In genomic region chr15:70584838-70585706, GRCh38 we compare ENCODE assay signal across 8 cellular contexts.
A peak's percentile ranks its signal among the peaks of the same experiment; 100 is the strongest.
DNase-seq lines count a peak whose midpoint lies in the region; ATAC-seq and TF ChIP-seq lines count a peak whose summit lies in the region.

No MANE protein-coding gene starts in this region.

- no peak overlapping the region for H3K27ac Mint-ChIP-seq in activated CD4-positive, alpha-beta T cell treated with anti-CD3 and anti-CD28 coated beads, Interleukin-2, amount 10 ng/mL, durations not matched to agents 7 days and 5 days
- H3K27ac Mint-ChIP-seq in activated CD8-positive, alpha-beta memory T cell treated with anti-CD3 and anti-CD28 coated beads, Interleukin-2, amount 10 ng/mL, durations not matched to agents 7 days and 5 days, result no peak overlapping the region

- no peaks in the 10 kb centered on the region for H3K9me3 Mint-ChIP-seq in activated CD4-positive, alpha-beta T cell treated with anti-CD3 and anti-CD28 coated beads, Interleukin-2, amount 10 ng/mL, durations not matched to agents 7 days and 5 days
- no peaks in the 10 kb centered on the region for H3K9me3 Mint-ChIP-seq in activated CD8-positive, alpha-beta memory T cell treated with anti-CD3 and anti-CD28 coated beads, Interleukin-2, amount 10 ng/mL, durations not matched to agents 7 days and 5 days (ENCODE audit: low read depth)

- H3K4me3 ChIP-seq in fibroblast of villous mesenchyme (ENCODE audit: low read depth, low read length) (peak overlapping the region; percentile 39), skeletal muscle cell (ENCODE audit: low read depth, low read length) (peak overlapping the region; percentile 22)

- peak; percentile 33 for ATAC-seq in activated CD8-positive, alpha-beta memory T cell treated with anti-CD3 and anti-CD28 coated beads, Interleukin-2, amount 10 ng/mL, durations not matched to agents 7 days and 5 days
- ATAC-seq in HG02623 (IDR thresholded peaks at IDR 0.05; ENCODE audit: unreplicated experiment), result no peak

- TF ChIP-seq CTCF in fibroblast of villous mesenchyme (IDR thresholded peaks at IDR 0.05; ENCODE audit: insufficient read depth, low read depth, low read length), result peak; percentile 59

- H3K4me1 Mint-ChIP-seq in activated CD4-positive, alpha-beta T cell treated with anti-CD3 and anti-CD28 coated beads, Interleukin-2, amount 10 ng/mL, durations not matched to agents 7 days and 5 days, result peaks cover 24% of the 10 kb centered on the region
- peaks cover 28% of the 10 kb centered on the region for H3K4me1 Mint-ChIP-seq in activated CD8-positive, alpha-beta memory T cell treated with anti-CD3 and anti-CD28 coated beads, Interleukin-2, amount 10 ng/mL, durations not matched to agents 7 days and 5 days

- no peak overlapping the region for H3K4me3 Mint-ChIP-seq in activated CD4-positive, alpha-beta T cell treated with anti-CD3 and anti-CD28 coated beads, Interleukin-2, amount 10 ng/mL, durations not matched to agents 7 days and 5 days
- H3K4me3 Mint-ChIP-seq in activated CD8-positive, alpha-beta memory T cell treated with anti-CD3 and anti-CD28 coated beads, Interleukin-2, amount 10 ng/mL, durations not matched to agents 7 days and 5 days, result no peak overlapping the region

- DNase-seq in activated CD4-positive, alpha-beta T cell treated with anti-CD3 and anti-CD28 coated beads for 1 hour, result peak; percentile 33
- no peak for DNase-seq in activated CD4-positive, alpha-beta T cell treated with anti-CD3 and anti-CD28 coated beads, Interleukin-2, amount 10 ng/mL, durations not matched to agents 7 days and 5 days
- no peak for DNase-seq in activated CD8-positive, alpha-beta memory T cell treated with anti-CD3 and anti-CD28 coated beads, Interleukin-2, amount 10 ng/mL, durations not matched to agents 7 days and 5 days
- DNase-seq in fibroblast of villous mesenchyme (ENCODE audit: low read depth) (no peak), skeletal muscle cell (ENCODE audit: low read depth) (no peak), inferior parietal cortex (ENCODE audit: extremely low spot score) (no peak), NOMO-1 (lab: John Stamatoyannopoulos, UW; ENCODE audit: unreplicated experiment in 2 of 2) (no peak)

- H3K36me3 Mint-ChIP-seq in activated CD4-positive, alpha-beta T cell treated with anti-CD3 and anti-CD28 coated beads, Interleukin-2, amount 10 ng/mL, durations not matched to agents 7 days and 5 days (ENCODE audit: low read depth), result no peaks in the 10 kb centered on the region
- H3K36me3 Mint-ChIP-seq in activated CD8-positive, alpha-beta memory T cell treated with anti-CD3 and anti-CD28 coated beads, Interleukin-2, amount 10 ng/mL, durations not matched to agents 7 days and 5 days, result no peaks in the 10 kb centered on the region

- POLR2A ChIA-PET in activated CD4-positive, alpha-beta T cell treated with anti-CD3 and anti-CD28 coated beads, Interleukin-2, amount 10 ng/mL, durations not matched to agents 7 days and 5 days (lab: Charles Lee), result no interaction called here

- CTCF ChIA-PET in activated CD4-positive, alpha-beta T cell treated with anti-CD3 and anti-CD28 coated beads, Interleukin-2, amount 10 ng/mL, durations not matched to agents 7 days and 5 days (lab: Charles Lee), result interaction anchor here (1.0 to 1.4 kb wide), 3 partner anchors 8 to 50 kb away, joined by 3 to 7 read pairs (median 3); no protein-coding TSS in a partner anchor
- CTCF ChIA-PET in activated CD8-positive, alpha-beta memory T cell treated with anti-CD3 and anti-CD28 coated beads, Interleukin-2, amount 10 ng/mL, durations not matched to agents 7 days and 5 days (lab: Charles Lee), result interaction anchor here (1.5 kb wide), 1 partner anchor 12 kb away, joined by 4 read pairs; no protein-coding TSS in a partner anchor

- H3K27me3 Mint-ChIP-seq in activated CD4-positive, alpha-beta T cell treated with anti-CD3 and anti-CD28 coated beads, Interleukin-2, amount 10 ng/mL, durations not matched to agents 7 days and 5 days, result peaks cover 27% of the 10 kb centered on the region
- H3K27me3 Mint-ChIP-seq in activated CD8-positive, alpha-beta memory T cell treated with anti-CD3 and anti-CD28 coated beads, Interleukin-2, amount 10 ng/mL, durations not matched to agents 7 days and 5 days, result peaks cover 37% of the 10 kb centered on the region
